Comparison of ENCODE assay signal across 1 cellular context in the genomic region with DNA sequence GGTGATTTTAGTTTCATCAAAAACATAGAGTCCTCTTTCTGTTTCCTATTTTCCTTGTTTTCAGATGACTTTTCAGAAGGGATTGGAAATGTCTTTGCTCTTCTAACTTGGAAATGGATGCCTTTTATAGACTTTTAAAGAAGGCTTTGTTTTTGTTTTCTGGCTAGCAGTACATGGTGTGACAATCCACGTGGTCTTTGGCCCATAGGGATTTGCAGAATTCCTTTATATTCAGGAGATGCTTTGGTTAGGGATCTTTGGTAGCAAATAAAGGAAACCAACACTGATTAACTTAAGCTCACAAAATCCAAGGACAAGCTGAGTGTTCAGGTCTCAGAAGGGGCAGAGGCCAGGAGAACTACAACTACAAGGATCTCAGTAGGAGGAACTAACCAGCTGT.
TF ChIP-seq lines count a peak whose summit lies in the region.

No MANE protein-coding gene starts in this region.

TF ChIP-seq in K562, 482 proteins besides CTCF, POLR2A, EP300 and RAD21:
- TF ChIP-seq POLR2H (tag; IDR thresholded peaks at IDR 0.05; ENCODE audit: low read depth) (no peak), ZNF41 (CRISPR knock-in tag; conservative IDR thresholded peaks at IDR 0.05) (no peak), MCM3 (IDR thresholded peaks at IDR 0.05) (no peak), SRSF3 (IDR thresholded peaks at IDR 0.05; ENCODE audit: insufficient read depth, low read length) (no peak), SMC3 (conservative IDR thresholded peaks at IDR 0.05; ENCODE audit: insufficient read depth, low read depth, low read length) (no peak), ZNF224 (CRISPR knock-in tag; IDR thresholded peaks at IDR 0.05) (no peak), SP2 (IDR thresholded peaks at IDR 0.05; ENCODE audit: extremely low read depth, low read depth, low read length, poor library complexity, severe bottlenecking) (no peak), PTRF (tag; IDR thresholded peaks at IDR 0.05) (no peak), POLR3A (IDR thresholded peaks at IDR 0.05; ENCODE audit: borderline replicate concordance, extremely low read depth, insufficient read depth, insufficient read length) (no peak)
- TF ChIP-seq, protein P1, sequence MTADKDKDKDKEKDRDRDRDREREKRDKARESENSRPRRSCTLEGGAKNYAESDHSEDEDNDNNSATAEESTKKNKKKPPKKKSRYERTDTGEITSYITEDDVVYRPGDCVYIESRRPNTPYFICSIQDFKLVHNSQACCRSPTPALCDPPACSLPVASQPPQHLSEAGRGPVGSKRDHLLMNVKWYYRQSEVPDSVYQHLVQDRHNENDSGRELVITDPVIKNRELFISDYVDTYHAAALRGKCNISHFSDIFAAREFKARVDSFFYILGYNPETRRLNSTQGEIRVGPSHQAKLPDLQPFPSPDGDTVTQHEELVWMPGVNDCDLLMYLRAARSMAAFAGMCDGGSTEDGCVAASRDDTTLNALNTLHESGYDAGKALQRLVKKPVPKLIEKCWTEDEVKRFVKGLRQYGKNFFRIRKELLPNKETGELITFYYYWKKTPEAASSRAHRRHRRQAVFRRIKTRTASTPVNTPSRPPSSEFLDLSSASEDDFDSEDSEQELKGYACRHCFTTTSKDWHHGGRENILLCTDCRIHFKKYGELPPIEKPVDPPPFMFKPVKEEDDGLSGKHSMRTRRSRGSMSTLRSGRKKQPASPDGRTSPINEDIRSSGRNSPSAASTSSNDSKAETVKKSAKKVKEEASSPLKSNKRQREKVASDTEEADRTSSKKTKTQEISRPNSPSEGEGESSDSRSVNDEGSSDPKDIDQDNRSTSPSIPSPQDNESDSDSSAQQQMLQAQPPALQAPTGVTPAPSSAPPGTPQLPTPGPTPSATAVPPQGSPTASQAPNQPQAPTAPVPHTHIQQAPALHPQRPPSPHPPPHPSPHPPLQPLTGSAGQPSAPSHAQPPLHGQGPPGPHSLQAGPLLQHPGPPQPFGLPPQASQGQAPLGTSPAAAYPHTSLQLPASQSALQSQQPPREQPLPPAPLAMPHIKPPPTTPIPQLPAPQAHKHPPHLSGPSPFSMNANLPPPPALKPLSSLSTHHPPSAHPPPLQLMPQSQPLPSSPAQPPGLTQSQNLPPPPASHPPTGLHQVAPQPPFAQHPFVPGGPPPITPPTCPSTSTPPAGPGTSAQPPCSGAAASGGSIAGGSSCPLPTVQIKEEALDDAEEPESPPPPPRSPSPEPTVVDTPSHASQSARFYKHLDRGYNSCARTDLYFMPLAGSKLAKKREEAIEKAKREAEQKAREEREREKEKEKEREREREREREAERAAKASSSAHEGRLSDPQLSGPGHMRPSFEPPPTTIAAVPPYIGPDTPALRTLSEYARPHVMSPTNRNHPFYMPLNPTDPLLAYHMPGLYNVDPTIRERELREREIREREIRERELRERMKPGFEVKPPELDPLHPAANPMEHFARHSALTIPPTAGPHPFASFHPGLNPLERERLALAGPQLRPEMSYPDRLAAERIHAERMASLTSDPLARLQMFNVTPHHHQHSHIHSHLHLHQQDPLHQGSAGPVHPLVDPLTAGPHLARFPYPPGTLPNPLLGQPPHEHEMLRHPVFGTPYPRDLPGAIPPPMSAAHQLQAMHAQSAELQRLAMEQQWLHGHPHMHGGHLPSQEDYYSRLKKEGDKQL (CRISPR knock-in tag; IDR thresholded peaks at IDR 0.05; ENCODE audit: borderline replicate concordance), result no peak
- TF ChIP-seq, protein P2, sequence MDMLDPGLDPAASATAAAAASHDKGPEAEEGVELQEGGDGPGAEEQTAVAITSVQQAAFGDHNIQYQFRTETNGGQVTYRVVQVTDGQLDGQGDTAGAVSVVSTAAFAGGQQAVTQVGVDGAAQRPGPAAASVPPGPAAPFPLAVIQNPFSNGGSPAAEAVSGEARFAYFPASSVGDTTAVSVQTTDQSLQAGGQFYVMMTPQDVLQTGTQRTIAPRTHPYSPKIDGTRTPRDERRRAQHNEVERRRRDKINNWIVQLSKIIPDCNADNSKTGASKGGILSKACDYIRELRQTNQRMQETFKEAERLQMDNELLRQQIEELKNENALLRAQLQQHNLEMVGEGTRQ (CRISPR knock-in tag; IDR thresholded peaks at IDR 0.05), result no peak
- TF ChIP-seq, protein P3, sequence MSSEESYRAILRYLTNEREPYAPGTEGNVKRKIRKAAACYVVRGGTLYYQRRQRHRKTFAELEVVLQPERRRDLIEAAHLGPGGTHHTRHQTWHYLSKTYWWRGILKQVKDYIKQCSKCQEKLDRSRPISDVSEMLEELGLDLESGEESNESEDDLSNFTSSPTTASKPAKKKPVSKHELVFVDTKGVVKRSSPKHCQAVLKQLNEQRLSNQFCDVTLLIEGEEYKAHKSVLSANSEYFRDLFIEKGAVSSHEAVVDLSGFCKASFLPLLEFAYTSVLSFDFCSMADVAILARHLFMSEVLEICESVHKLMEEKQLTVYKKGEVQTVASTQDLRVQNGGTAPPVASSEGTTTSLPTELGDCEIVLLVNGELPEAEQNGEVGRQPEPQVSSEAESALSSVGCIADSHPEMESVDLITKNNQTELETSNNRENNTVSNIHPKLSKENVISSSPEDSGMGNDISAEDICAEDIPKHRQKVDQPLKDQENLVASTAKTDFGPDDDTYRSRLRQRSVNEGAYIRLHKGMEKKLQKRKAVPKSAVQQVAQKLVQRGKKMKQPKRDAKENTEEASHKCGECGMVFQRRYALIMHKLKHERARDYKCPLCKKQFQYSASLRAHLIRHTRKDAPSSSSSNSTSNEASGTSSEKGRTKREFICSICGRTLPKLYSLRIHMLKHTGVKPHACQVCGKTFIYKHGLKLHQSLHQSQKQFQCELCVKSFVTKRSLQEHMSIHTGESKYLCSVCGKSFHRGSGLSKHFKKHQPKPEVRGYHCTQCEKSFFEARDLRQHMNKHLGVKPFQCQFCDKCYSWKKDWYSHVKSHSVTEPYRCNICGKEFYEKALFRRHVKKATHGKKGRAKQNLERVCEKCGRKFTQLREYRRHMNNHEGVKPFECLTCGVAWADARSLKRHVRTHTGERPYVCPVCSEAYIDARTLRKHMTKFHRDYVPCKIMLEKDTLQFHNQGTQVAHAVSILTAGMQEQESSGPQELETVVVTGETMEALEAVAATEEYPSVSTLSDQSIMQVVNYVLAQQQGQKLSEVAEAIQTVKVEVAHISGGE (CRISPR knock-in tag; IDR thresholded peaks at IDR 0.05), result no peak
- TF ChIP-seq, protein P4, sequence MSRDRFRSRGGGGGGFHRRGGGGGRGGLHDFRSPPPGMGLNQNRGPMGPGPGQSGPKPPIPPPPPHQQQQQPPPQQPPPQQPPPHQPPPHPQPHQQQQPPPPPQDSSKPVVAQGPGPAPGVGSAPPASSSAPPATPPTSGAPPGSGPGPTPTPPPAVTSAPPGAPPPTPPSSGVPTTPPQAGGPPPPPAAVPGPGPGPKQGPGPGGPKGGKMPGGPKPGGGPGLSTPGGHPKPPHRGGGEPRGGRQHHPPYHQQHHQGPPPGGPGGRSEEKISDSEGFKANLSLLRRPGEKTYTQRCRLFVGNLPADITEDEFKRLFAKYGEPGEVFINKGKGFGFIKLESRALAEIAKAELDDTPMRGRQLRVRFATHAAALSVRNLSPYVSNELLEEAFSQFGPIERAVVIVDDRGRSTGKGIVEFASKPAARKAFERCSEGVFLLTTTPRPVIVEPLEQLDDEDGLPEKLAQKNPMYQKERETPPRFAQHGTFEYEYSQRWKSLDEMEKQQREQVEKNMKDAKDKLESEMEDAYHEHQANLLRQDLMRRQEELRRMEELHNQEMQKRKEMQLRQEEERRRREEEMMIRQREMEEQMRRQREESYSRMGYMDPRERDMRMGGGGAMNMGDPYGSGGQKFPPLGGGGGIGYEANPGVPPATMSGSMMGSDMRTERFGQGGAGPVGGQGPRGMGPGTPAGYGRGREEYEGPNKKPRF (IDR thresholded peaks at IDR 0.05; ENCODE audit: low read depth, low read length), result no peak
- TF ChIP-seq, protein P5, sequence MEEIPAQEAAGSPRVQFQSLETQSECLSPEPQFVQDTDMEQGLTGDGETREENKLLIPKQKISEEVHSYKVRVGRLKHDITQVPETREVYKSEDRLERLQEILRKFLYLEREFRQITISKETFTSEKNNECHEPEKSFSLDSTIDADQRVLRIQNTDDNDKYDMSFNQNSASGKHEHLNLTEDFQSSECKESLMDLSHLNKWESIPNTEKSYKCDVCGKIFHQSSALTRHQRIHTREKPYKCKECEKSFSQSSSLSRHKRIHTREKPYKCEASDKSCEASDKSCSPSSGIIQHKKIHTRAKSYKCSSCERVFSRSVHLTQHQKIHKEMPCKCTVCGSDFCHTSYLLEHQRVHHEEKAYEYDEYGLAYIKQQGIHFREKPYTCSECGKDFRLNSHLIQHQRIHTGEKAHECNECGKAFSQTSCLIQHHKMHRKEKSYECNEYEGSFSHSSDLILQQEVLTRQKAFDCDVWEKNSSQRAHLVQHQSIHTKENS (CRISPR knock-in tag; IDR thresholded peaks at IDR 0.05), result no peak
